In genomic region chr17:81708739-81709185, GRCh38 we compare ENCODE assay signal across 1 cellular context.
A peak's percentile ranks its signal among the peaks of the same experiment; 100 is the strongest.
TF ChIP-seq lines count a peak whose summit lies in the region.

No MANE protein-coding gene starts in this region.

TF ChIP-seq in HepG2, 621 proteins besides CTCF, POLR2A, EP300 and RAD21 (continues in another document):
- TF ChIP-seq SP5 (CRISPR knock-in tag; IDR thresholded peaks at IDR 0.05; ENCODE audit: borderline replicate concordance, low read depth) (no peak), CREBL2 (CRISPR knock-in tag; IDR thresholded peaks at IDR 0.05; ENCODE audit: borderline replicate concordance) (no peak), AGO2 (optimal IDR thresholded peaks at IDR 0.05; ENCODE audit: low read depth, low read length) (peak; percentile 92), PAF1 (CRISPR knock-in tag; IDR thresholded peaks at IDR 0.05) (peak; percentile 63; the same call in 1 of the 2 replicates), AGO1 (IDR thresholded peaks at IDR 0.05; ENCODE audit: low read depth, low read length, poor library complexity, severe bottlenecking) (peak; percentile 91), MEIS2 (CRISPR knock-in tag; IDR thresholded peaks at IDR 0.05) (no peak), FOXO4 (CRISPR knock-in tag; conservative IDR thresholded peaks at IDR 0.05) (no peak), KDM2A (CRISPR knock-in tag; IDR thresholded peaks at IDR 0.05; ENCODE audit: borderline replicate concordance, low read depth) (no peak), HNRNPLL (IDR thresholded peaks at IDR 0.05; ENCODE audit: low read depth, low read length, poor library complexity, severe bottlenecking) (peak; percentile 20), GTF2F1 (IDR thresholded peaks at IDR 0.05; ENCODE audit: low read length) (no peak), ZNF841 (CRISPR knock-in tag; IDR thresholded peaks at IDR 0.05; ENCODE audit: borderline replicate concordance) (no peak), ZBTB38 (CRISPR knock-in tag; IDR thresholded peaks at IDR 0.05) (peak; percentile 76), MYNN (CRISPR knock-in tag; IDR thresholded peaks at IDR 0.05; ENCODE audit: low read depth) (no peak), RCOR2 (CRISPR knock-in tag; IDR thresholded peaks at IDR 0.05) (no peak), RBM22 (optimal IDR thresholded peaks at IDR 0.05; ENCODE audit: low read length) (peak; percentile 54), ZNF337 (CRISPR knock-in tag; IDR thresholded peaks at IDR 0.05; ENCODE audit: borderline replicate concordance, low read depth) (no peak), ZC3H4 (CRISPR knock-in tag; IDR thresholded peaks at IDR 0.05; ENCODE audit: borderline replicate concordance) (0 out of 2 replicates have a peak, but pooled peaks have one; percentile 31), ZNF746 (CRISPR knock-in tag; IDR thresholded peaks at IDR 0.05) (no peak), SOX13 (IDR thresholded peaks at IDR 0.05) (no peak), SOX13 (CRISPR knock-in tag; conservative IDR thresholded peaks at IDR 0.05 in 1 of 2, IDR thresholded peaks at IDR 0.05 in 1 of 2) (no peak), TFDP1 (CRISPR knock-in tag; IDR thresholded peaks at IDR 0.05; ENCODE audit: borderline replicate concordance) (no peak), FIP1L1 (IDR thresholded peaks at IDR 0.05; ENCODE audit: borderline replicate concordance, insufficient read depth, low read depth, low read length) (no peak), NFATC3 (CRISPR knock-in tag; IDR thresholded peaks at IDR 0.05) (no peak), SOX6 (IDR thresholded peaks at IDR 0.05) (no peak), SOX6 (CRISPR knock-in tag; IDR thresholded peaks at IDR 0.05) (no peak), GMEB1 (CRISPR knock-in tag; IDR thresholded peaks at IDR 0.05; ENCODE audit: borderline replicate concordance) (no peak), DNMT3B (CRISPR knock-in tag; conservative IDR thresholded peaks at IDR 0.05) (no peak), ZNF713 (CRISPR knock-in tag; IDR thresholded peaks at IDR 0.05) (no peak), XBP1 (CRISPR knock-in tag; IDR thresholded peaks at IDR 0.05) (no peak), NR2F2 (IDR thresholded peaks at IDR 0.05; ENCODE audit: borderline replicate concordance, low read depth) (no peak), ZNF232 (CRISPR knock-in tag; IDR thresholded peaks at IDR 0.05; ENCODE audit: borderline replicate concordance) (0 out of 2 replicates have a peak, but pooled peaks have one; percentile 23), CSRNP1 (CRISPR knock-in tag; IDR thresholded peaks at IDR 0.05) (no peak), NONO (IDR thresholded peaks at IDR 0.05) (no peak), NONO (CRISPR knock-in tag; conservative IDR thresholded peaks at IDR 0.05) (no peak), HHEX (CRISPR knock-in tag; IDR thresholded peaks at IDR 0.05) (no peak), SIX4 (CRISPR knock-in tag; IDR thresholded peaks at IDR 0.05) (no peak), RBFOX2 (IDR thresholded peaks at IDR 0.05; ENCODE audit: low read depth, low read length) (peak; percentile 59; the same call in 1 of the 2 replicates), ZNF296 (CRISPR knock-in tag; conservative IDR thresholded peaks at IDR 0.05) (no peak), ZNF724P (CRISPR knock-in tag; IDR thresholded peaks at IDR 0.05; ENCODE audit: borderline replicate concordance) (peak; percentile 7; the same call in 1 of the 2 replicates), LBX2 (CRISPR knock-in tag; IDR thresholded peaks at IDR 0.05; ENCODE audit: borderline replicate concordance) (no peak), KLF15 (CRISPR knock-in tag; IDR thresholded peaks at IDR 0.05; ENCODE audit: borderline replicate concordance) (no peak), ZBTB10 (CRISPR knock-in tag; IDR thresholded peaks at IDR 0.05; ENCODE audit: borderline replicate concordance) (no peak), MIER3 (CRISPR knock-in tag; IDR thresholded peaks at IDR 0.05; ENCODE audit: borderline replicate concordance) (no peak), ZNF292 (CRISPR knock-in tag; IDR thresholded peaks at IDR 0.05; ENCODE audit: borderline replicate concordance, low read depth) (no peak), FOXA1 (IDR thresholded peaks at IDR 0.05) (no peak), FOXA1 (CRISPR knock-in tag; IDR thresholded peaks at IDR 0.05) (no peak), PRPF4 (IDR thresholded peaks at IDR 0.05; ENCODE audit: low read depth, low read length, poor library complexity, severe bottlenecking) (peak; percentile 53), TCF7L2 (IDR thresholded peaks at IDR 0.05; ENCODE audit: low read depth, low read length) (no peak), ZNF782 (CRISPR knock-in tag; IDR thresholded peaks at IDR 0.05; ENCODE audit: borderline replicate concordance) (no peak), TBP (CRISPR knock-in tag; IDR thresholded peaks at IDR 0.05) (no peak), KAT8 (CRISPR knock-in tag; IDR thresholded peaks at IDR 0.05) (no peak), RXRA (CRISPR knock-in tag; IDR thresholded peaks at IDR 0.05) (0 out of 2 replicates have a peak, but pooled peaks have one; percentile 7), SMAD1 (CRISPR knock-in tag; IDR thresholded peaks at IDR 0.05; ENCODE audit: borderline replicate concordance, low read depth) (no peak), ZNF687 (CRISPR knock-in tag; IDR thresholded peaks at IDR 0.05) (peak; percentile 36; the same call in 1 of the 2 replicates), SSRP1 (CRISPR knock-in tag; IDR thresholded peaks at IDR 0.05) (no peak), ZNF790 (CRISPR knock-in tag; IDR thresholded peaks at IDR 0.05; ENCODE audit: borderline replicate concordance) (no peak), AKAP8 (CRISPR knock-in tag; IDR thresholded peaks at IDR 0.05) (0 out of 2 replicates have a peak, but pooled peaks have one; percentile 27), MEF2D (CRISPR knock-in tag; IDR thresholded peaks at IDR 0.05) (no peak), FOXK1 (CRISPR knock-in tag; IDR thresholded peaks at IDR 0.05; ENCODE audit: borderline replicate concordance, low read depth) (no peak), ARNTL (CRISPR knock-in tag; IDR thresholded peaks at IDR 0.05) (no peak), PPARG (CRISPR knock-in tag; conservative IDR thresholded peaks at IDR 0.05) (no peak), DRAP1 (CRISPR knock-in tag; IDR thresholded peaks at IDR 0.05) (no peak)
